In genomic region chr14:69151458-69152180, GRCh38 we compare ENCODE assay signal across 1 cellular context.
TF ChIP-seq lines count a peak whose summit lies in the region.

No MANE protein-coding gene starts in this region.

TF ChIP-seq in WTC11, 78 proteins besides CTCF, POLR2A, EP300 and RAD21 (continued from another document):
- TF ChIP-seq, protein P1, sequence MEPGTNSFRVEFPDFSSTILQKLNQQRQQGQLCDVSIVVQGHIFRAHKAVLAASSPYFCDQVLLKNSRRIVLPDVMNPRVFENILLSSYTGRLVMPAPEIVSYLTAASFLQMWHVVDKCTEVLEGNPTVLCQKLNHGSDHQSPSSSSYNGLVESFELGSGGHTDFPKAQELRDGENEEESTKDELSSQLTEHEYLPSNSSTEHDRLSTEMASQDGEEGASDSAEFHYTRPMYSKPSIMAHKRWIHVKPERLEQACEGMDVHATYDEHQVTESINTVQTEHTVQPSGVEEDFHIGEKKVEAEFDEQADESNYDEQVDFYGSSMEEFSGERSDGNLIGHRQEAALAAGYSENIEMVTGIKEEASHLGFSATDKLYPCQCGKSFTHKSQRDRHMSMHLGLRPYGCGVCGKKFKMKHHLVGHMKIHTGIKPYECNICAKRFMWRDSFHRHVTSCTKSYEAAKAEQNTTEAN (CRISPR knock-in tag; IDR thresholded peaks at IDR 0.05), result 0 out of 2 replicates have a peak, but pooled peaks have one; percentile 60
- TF ChIP-seq IRF2 (CRISPR knock-in tag; IDR thresholded peaks at IDR 0.05; ENCODE audit: borderline replicate concordance, low read depth), result no peak
- TF ChIP-seq FOXK1 (CRISPR knock-in tag; IDR thresholded peaks at IDR 0.05), result 0 out of 2 replicates have a peak, but pooled peaks have one; percentile 21
- TF ChIP-seq FOXP1 (CRISPR knock-in tag; IDR thresholded peaks at IDR 0.05; ENCODE audit: borderline replicate concordance), result peak; percentile 63; the same call in 1 of the 2 replicates
- TF ChIP-seq, protein P2, sequence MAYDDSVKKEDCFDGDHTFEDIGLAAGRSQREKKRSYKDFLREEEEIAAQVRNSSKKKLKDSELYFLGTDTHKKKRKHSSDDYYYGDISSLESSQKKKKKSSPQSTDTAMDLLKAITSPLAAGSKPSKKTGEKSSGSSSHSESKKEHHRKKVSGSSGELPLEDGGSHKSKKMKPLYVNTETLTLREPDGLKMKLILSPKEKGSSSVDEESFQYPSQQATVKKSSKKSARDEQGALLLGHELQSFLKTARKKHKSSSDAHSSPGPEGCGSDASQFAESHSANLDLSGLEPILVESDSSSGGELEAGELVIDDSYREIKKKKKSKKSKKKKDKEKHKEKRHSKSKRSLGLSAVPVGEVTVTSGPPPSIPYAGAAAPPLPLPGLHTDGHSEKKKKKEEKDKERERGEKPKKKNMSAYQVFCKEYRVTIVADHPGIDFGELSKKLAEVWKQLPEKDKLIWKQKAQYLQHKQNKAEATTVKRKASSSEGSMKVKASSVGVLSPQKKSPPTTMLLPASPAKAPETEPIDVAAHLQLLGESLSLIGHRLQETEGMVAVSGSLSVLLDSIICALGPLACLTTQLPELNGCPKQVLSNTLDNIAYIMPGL (CRISPR knock-in tag; IDR thresholded peaks at IDR 0.05), result peak; percentile 98; the same call in 1 of the 2 replicates
- TF ChIP-seq ZNF263 (CRISPR knock-in tag; IDR thresholded peaks at IDR 0.05; ENCODE audit: low read depth), result no peak
- 0 out of 2 replicates have a peak, but pooled peaks have one; percentile 15 for TF ChIP-seq ZNF219 (CRISPR knock-in tag; IDR thresholded peaks at IDR 0.05; ENCODE audit: borderline replicate concordance)
- TF ChIP-seq ZNF423 (CRISPR knock-in tag; IDR thresholded peaks at IDR 0.05), result 0 out of 2 replicates have a peak, but pooled peaks have one; percentile 23
- no peak for TF ChIP-seq PRDM15 (CRISPR knock-in tag; IDR thresholded peaks at IDR 0.05)
